Comparison of ENCODE assay signal across 29 cellular contexts in genomic region chr14:93643676-93644075, GRCh38.
"Had no signal": no experiment of that assay in that cellular context is flagged by ENCODE, and none has a peak within 500 bp of the region (broad histone marks: within the 10 kb centered on the region; RNA-seq: fewer than 3 reads in every experiment).

No MANE protein-coding gene starts in this region.

- H3K27ac ChIP-seq: neural progenitor cell, ovary, parathyroid adenoma, psoas muscle, right lobe of liver, sigmoid colon, suprapubic skin, testis, tibial artery, transverse colon, upper lobe of left lung, vagina had no signal

- H2AFZ ChIP-seq: neural progenitor cell, parathyroid adenoma had no signal

- H3K4me3 ChIP-seq: neural progenitor cell, ovary, psoas muscle, right lobe of liver, sigmoid colon, suprapubic skin, testis, tibial artery, transverse colon, upper lobe of left lung, vagina had no signal

- H3K9me3 ChIP-seq: ovary, psoas muscle, right lobe of liver, sigmoid colon, suprapubic skin, testis, tibial artery, transverse colon, upper lobe of left lung, vagina had no signal

- H3K4me1 Mint-ChIP-seq: natural killer cell; nephron; neural progenitor cell; stimulated activated memory B cell treated with anti-CD40 and anti-IgM and Interleukin-4, amounts not matched to agents 10 μg/mL and 1 μg/mL and 100 μg/mL, for 72 hours had no signal

- H3K4me1 ChIP-seq: neural progenitor cell, parathyroid adenoma, psoas muscle, right lobe of liver, sigmoid colon, suprapubic skin, testis, tibial artery, transverse colon, upper lobe of left lung, vagina had no signal

- H3K36me3 Mint-ChIP-seq: natural killer cell had no signal

- H3K4me3 Mint-ChIP-seq: naive thymus-derived CD4-positive, alpha-beta T cell; natural killer cell; nephron; neural progenitor cell; stimulated activated memory B cell treated with anti-CD40 and anti-IgM and Interleukin-4, amounts not matched to agents 10 μg/mL and 1 μg/mL and 100 μg/mL, for 72 hours; stimulated activated naive CD8-positive, alpha-beta T cell treated with anti-CD3 and anti-CD28 coated beads, Interleukin-15, amount 100 ng/mL, for 72 hours had no signal

- ATAC-seq: naive thymus-derived CD4-positive, alpha-beta T cell; natural killer cell; psoas muscle; right cardiac atrium; right lobe of liver; stimulated activated naive CD8-positive, alpha-beta T cell treated with anti-CD3 and anti-CD28 coated beads, Interleukin-15, Interleukin-2, amounts not matched to agents 100 U/mL and 50 U/mL, for 24 hours had no signal

- H3K36me3 ChIP-seq: neural progenitor cell, ovary, right lobe of liver, sigmoid colon, suprapubic skin, tibial artery, transverse colon, upper lobe of left lung, vagina had no signal

- H3K9ac ChIP-seq: neural progenitor cell, parathyroid adenoma had no signal

- H3K27ac Mint-ChIP-seq: naive thymus-derived CD4-positive, alpha-beta T cell; natural killer cell; nephron; neural progenitor cell; progenitor cell of endocrine pancreas; stimulated activated memory B cell treated with anti-CD40 and anti-IgM and Interleukin-4, amounts not matched to agents 10 μg/mL and 1 μg/mL and 100 μg/mL, for 72 hours; stimulated activated naive CD8-positive, alpha-beta T cell treated with anti-CD3 and anti-CD28 coated beads, Interleukin-15, amount 100 ng/mL, for 72 hours had no signal

- H3K27me3 ChIP-seq: neural progenitor cell, ovary, right lobe of liver, sigmoid colon, testis, transverse colon, upper lobe of left lung, vagina had no signal

- H3K4me2 ChIP-seq: neural progenitor cell had no signal

- H3K79me2 ChIP-seq: parathyroid adenoma had no signal

- H3K9me3 Mint-ChIP-seq: neural progenitor cell had no signal

- DNase-seq: naive thymus-derived CD4-positive, alpha-beta T cell; natural killer cell; occipital lobe; ovary; posterior cingulate gyrus; psoas muscle; right cardiac atrium; right lobe of liver; sigmoid colon; small intestine; stimulated activated CD4-positive, alpha-beta T cell treated with anti-CD3 and anti-CD28 coated beads, Interleukin-15, amount 100 ng/mL, for 24 hours; stimulated activated CD4-positive, alpha-beta T cell treated with anti-CD3 and anti-CD28 coated beads, Interleukin-2, amount 100 ng/mL, for 24 hours; stimulated activated CD4-positive, alpha-beta T cell treated with anti-CD3 and anti-CD28 coated beads, Interleukin-2, amount 100 ng/mL, for 48 hours; stimulated activated CD4-positive, alpha-beta T cell treated with anti-CD3 and anti-CD28 coated beads, Interleukin-4, amount 100 ng/mL, for 24 hours; stimulated activated naive CD4-positive, alpha-beta T cell; stimulated activated naive CD8-positive, alpha-beta T cell treated with anti-CD3 and anti-CD28 coated beads, Interleukin-15, amount 100 ng/mL, for 72 hours; stimulated activated naive CD8-positive, alpha-beta T cell treated with anti-CD3 and anti-CD28 coated beads, Interleukin-15, Interleukin-2, amounts not matched to agents 100 U/mL and 50 U/mL, for 24 hours; substantia nigra; testis; tibial artery; transverse colon; upper lobe of left lung had no signal
